24 cellular contexts compared by ENCODE assay signal in the genomic region with DNA sequence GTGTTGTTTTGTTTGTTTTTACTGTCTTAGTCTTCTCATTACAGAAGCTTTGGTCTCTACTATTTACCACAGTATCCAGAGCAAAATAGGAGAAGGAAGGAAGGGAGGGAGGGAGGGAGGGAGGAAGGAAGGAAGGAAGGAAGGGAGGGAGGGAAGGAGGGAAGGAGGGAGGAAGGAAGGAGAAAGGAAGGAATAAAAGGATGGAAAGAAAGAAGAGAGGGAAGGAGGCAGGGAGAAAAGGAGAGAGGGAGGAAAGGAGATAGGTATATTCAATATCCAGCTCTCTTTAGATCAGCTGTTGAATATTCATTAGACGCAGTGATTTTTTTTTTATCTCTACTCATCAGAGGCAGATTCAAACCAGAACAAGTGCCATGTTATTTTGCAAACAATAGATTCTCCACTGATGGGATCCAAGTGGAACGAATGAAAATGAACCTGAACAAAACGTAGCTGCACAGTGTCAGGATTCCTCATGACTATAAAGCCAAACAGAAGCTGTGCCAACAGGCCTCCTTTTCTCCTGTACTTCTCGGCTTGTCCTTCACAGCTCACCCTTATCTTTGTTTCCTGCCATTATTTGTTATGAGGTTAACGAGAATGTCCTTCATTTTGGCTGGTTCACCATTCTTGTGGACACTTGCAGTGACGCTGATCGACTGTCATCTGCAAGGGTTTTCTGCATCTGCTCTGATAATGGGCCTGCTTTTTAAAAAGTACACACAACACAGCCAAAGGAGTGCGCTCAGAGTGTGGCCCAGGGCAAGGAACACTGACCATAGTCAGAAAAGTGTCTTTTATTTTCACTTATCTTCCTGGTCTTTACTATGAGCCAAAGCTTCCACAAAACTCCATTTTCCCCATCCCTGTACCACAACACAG.
"Had no signal": no experiment of that assay in that cellular context is flagged by ENCODE, and none has a peak within 500 bp of the region (broad histone marks: within the 10 kb centered on the region; RNA-seq: fewer than 3 reads in every experiment).

No MANE protein-coding gene starts in this region.

- H3K27me3 ChIP-seq: body of pancreas, left lung, right lobe of liver, stomach, thyroid gland, upper lobe of left lung, vagina had no signal

- H3K27ac ChIP-seq: body of pancreas, coronary artery, dorsolateral prefrontal cortex, left lung, right lobe of liver, stomach, thyroid gland, upper lobe of left lung, vagina had no signal

- DNase-seq: activated CD4-positive, alpha-beta memory T cell treated with anti-CD3 and anti-CD28 coated beads for 36 hours; activated CD4-positive, alpha-beta T cell treated with anti-CD3 and anti-CD28 coated beads, Interleukin-2, amount 10 ng/mL, durations not matched to agents 24 days and 14 days; anterior cingulate cortex; body of pancreas; dorsolateral prefrontal cortex; effector memory CD4-positive, alpha-beta T cell; kidney glomerular epithelial cell; left lung; mucosa of descending colon; posterior cingulate gyrus; right lobe of liver; stimulated activated CD4-positive, alpha-beta T cell treated with anti-CD3 and anti-CD28 coated beads, Interleukin-12 subunit alpha, Interleukin-12 subunit beta, amount 100 ng/mL, for 4 hours; stomach; T-helper 1 cell; thyroid gland; upper lobe of left lung had no signal

- H3K4me1 ChIP-seq: body of pancreas, left lung, right lobe of liver, stomach, upper lobe of left lung, vagina had no signal

- H3K36me3 ChIP-seq: left lung, right lobe of liver, stomach, thyroid gland, upper lobe of left lung, vagina had no signal

- H3K9me3 ChIP-seq: body of pancreas, left lung, mucosa of descending colon, right lobe of liver, thyroid gland, upper lobe of left lung, vagina had no signal

- ATAC-seq: body of pancreas, left lung, mucosa of descending colon, right lobe of liver had no signal

- H3K4me3 Mint-ChIP-seq: activated CD4-positive, alpha-beta memory T cell treated with anti-CD3 and anti-CD28 coated beads for 36 hours; activated CD4-positive, alpha-beta T cell treated with anti-CD3 and anti-CD28 coated beads, Interleukin-2, amount 10 ng/mL, durations not matched to agents 24 days and 14 days; neural crest cell; T-helper 2 cell treated with Interferon-gamma antibody and Interleukin-4, amounts not matched to agents 5 μg/mL and 100 μg/mL, for 36 hours had no signal

- H3K9me3 Mint-ChIP-seq: activated CD4-positive, alpha-beta memory T cell treated with anti-CD3 and anti-CD28 coated beads for 36 hours; activated CD4-positive, alpha-beta T cell treated with anti-CD3 and anti-CD28 coated beads, Interleukin-2, amount 10 ng/mL, durations not matched to agents 24 days and 14 days; activated naive CD4-positive, alpha-beta T cell treated with anti-CD3 and anti-CD28 coated beads, Interleukin-2, amount 50 U/mL, for 24 hours; activated T-cell treated with anti-CD3 and anti-CD28 coated beads, Interleukin-2, amount 50 U/mL, for 4 hours; activated T-helper 2 cell treated with anti-CD3 and anti-CD28 coated beads, Interferon-gamma antibody, Interleukin-2, Interleukin-4, amounts not matched to agents 10 μg/mL and 5 μg/mL and 100 μg/mL, durations not matched to agents 14 hours and 24 hours and 36 hours; neural crest cell; T-helper 2 cell treated with Interferon-gamma antibody and Interleukin-4, amounts not matched to agents 5 μg/mL and 100 μg/mL, for 36 hours had no signal

- H3K27ac Mint-ChIP-seq: T-helper 2 cell treated with Interferon-gamma antibody and Interleukin-4, amounts not matched to agents 5 μg/mL and 100 μg/mL, for 36 hours had no signal

- H3K36me3 Mint-ChIP-seq: activated CD4-positive, alpha-beta memory T cell treated with anti-CD3 and anti-CD28 coated beads for 36 hours; activated naive CD4-positive, alpha-beta T cell treated with anti-CD3 and anti-CD28 coated beads, Interleukin-2, amount 50 U/mL, for 24 hours had no signal

- H3K4me3 ChIP-seq: body of pancreas, coronary artery, dorsolateral prefrontal cortex, left lung, lung, mucosa of descending colon, right lobe of liver, stomach, thyroid gland, upper lobe of left lung, vagina had no signal
